Comparison of ENCODE assay signal across 1 cellular context in genomic region chr11:76795285-76795935, GRCh38.
TF ChIP-seq lines count a peak whose summit lies in the region.

No MANE protein-coding gene starts in this region.

TF ChIP-seq in H1, 55 proteins besides CTCF, POLR2A, EP300 and RAD21 (continued from another document):
- TF ChIP-seq SIRT6 (IDR thresholded peaks at IDR 0.05; ENCODE audit: low read length) (no peak), CHD1 (IDR thresholded peaks at IDR 0.05; ENCODE audit: low read depth, low read length) (no peak), JUN (IDR thresholded peaks at IDR 0.05; ENCODE audit: low read depth, low read length) (no peak), BRCA1 (IDR thresholded peaks at IDR 0.05; ENCODE audit: low read depth, low read length) (no peak), E2F6 (IDR thresholded peaks at IDR 0.05) (no peak), EZH2 (IDR thresholded peaks at IDR 0.05; ENCODE audit: low read depth, low read length, severe bottlenecking) (no peak), CBX8 (IDR thresholded peaks at IDR 0.05; ENCODE audit: borderline replicate concordance, low read depth, low read length) (no peak), RFX5 (IDR thresholded peaks at IDR 0.05; ENCODE audit: borderline replicate concordance, low read depth, low read length) (no peak), POLR2AphosphoS5 (IDR thresholded peaks at IDR 0.05; ENCODE audit: low read depth, low read length) (no peak), ASH2L (IDR thresholded peaks at IDR 0.05; ENCODE audit: low read length) (no peak), RBBP5 (IDR thresholded peaks at IDR 0.05; ENCODE audit: borderline replicate concordance, low read depth, low read length) (no peak), SAP30 (IDR thresholded peaks at IDR 0.05; ENCODE audit: insufficient read depth, insufficient replicate concordance, low read length) (no peak), CEBPB (IDR thresholded peaks at IDR 0.05; ENCODE audit: low read depth, low read length) (no peak), USF2 (IDR thresholded peaks at IDR 0.05; ENCODE audit: low read length) (no peak)
